In genomic region chr6:35260642-35261570, GRCh38 we compare ENCODE assay signal across 8 cellular contexts. TPM values are rescaled to one million over a fixed set of nuclear protein-coding genes. Genes with fewer than 3 reads are reported as not detected.
DNase-seq lines count a peak whose midpoint lies in the region; ATAC-seq and TF ChIP-seq lines count a peak whose summit lies in the region.

No MANE protein-coding gene starts in this region.

- no peak overlapping the region for H2AK5ac ChIP-seq in mesenchymal stem cell (ENCODE audit: low read length, severe bottlenecking)

- no peak overlapping the region for H2BK12ac ChIP-seq in mesenchymal stem cell (ENCODE audit: low read length in 2 of 2)

- H2BK15ac ChIP-seq in mesenchymal stem cell (ENCODE audit: low read depth, poor library complexity, severe bottlenecking): no peak overlapping the region

- H2AFZ ChIP-seq in mesenchymal stem cell (ENCODE audit: low read depth, low read length): no peak overlapping the region

- H3K27me3 ChIP-seq in heart left ventricle (no peaks in the 10 kb centered on the region), mesenchymal stem cell (ENCODE audit: control insufficient read depth in 1 of 2, insufficient read depth in 1 of 2, low read length in 2 of 2) (no peaks in the 10 kb centered on the region), uterus (no peaks in the 10 kb centered on the region)

- H3K27ac ChIP-seq in heart left ventricle: peak overlapping the region in 11 of 12 donors; percentile 97 to 100 (median 99)
- no peak overlapping the region for H3K27ac ChIP-seq in mesenchymal stem cell (ENCODE audit: low read length, poor library complexity, severe bottlenecking)
- H3K27ac ChIP-seq in uterus: peak overlapping the region; percentile 96 to 98

- no peak overlapping the region for H4K91ac ChIP-seq in mesenchymal stem cell (ENCODE audit: low read length)

- ATAC-seq in heart left ventricle: no peak
- ATAC-seq in left ventricle myocardium superior: no peak
- no peak for ATAC-seq in GM19467 (IDR thresholded peaks at IDR 0.05; ENCODE audit: unreplicated experiment)
- no peak for ATAC-seq in GM21737 (IDR thresholded peaks at IDR 0.05; ENCODE audit: unreplicated experiment)

- 73 to 82% (median 80%) methylated on average over 6 of the region's 6 CpGs for WGBS in heart left ventricle, 4 donors
- 90% methylated on average over 4 of the region's 6 CpGs for WGBS in mesenchymal stem cell

- H3K9me3 ChIP-seq in heart left ventricle (no peaks in the 10 kb centered on the region), mesenchymal stem cell (ENCODE audit: control insufficient read depth, low read length) (no peaks in the 10 kb centered on the region), uterus (no peaks in the 10 kb centered on the region)

- peak overlapping the region; percentile 98 for H3K9ac ChIP-seq in mesenchymal stem cell (ENCODE audit: low read length)

- peak overlapping the region; percentile 27 for H4K8ac ChIP-seq in mesenchymal stem cell (ENCODE audit: low read length)

- H3K36me3 ChIP-seq in heart left ventricle (no peaks in the 10 kb centered on the region), mesenchymal stem cell (ENCODE audit: control insufficient read depth in 1 of 2, insufficient read depth in 2 of 2, low read depth in 1 of 2, low read length in 2 of 2) (peaks cover 0 to 3% of the 10 kb centered on the region in 2 experiments), uterus (no peaks in the 10 kb centered on the region)

- H3K23ac ChIP-seq in mesenchymal stem cell (ENCODE audit: low read length in 2 of 2): no peak overlapping the region

- in situ Hi-C loops in astrocyte of the cerebellum (cut with HindIII; ENCODE audit: low sequenced_read_pairs): no loop called here

- H3K4ac ChIP-seq in mesenchymal stem cell (ENCODE audit: low read depth in 1 of 2, low read length in 2 of 2): no peak overlapping the region

- H3K4me1 ChIP-seq in heart left ventricle (peaks cover 0 to 57% (median 37%) of the 10 kb centered on the region in 12 donors), mesenchymal stem cell (ENCODE audit: control insufficient read depth, insufficient read depth, low read depth, low read length) (peaks cover 5% of the 10 kb centered on the region), uterus (no peaks in the 10 kb centered on the region)

- intact Hi-C loops in heart left ventricle (cut with DNase I) (no loop called here), left ventricle myocardium superior (cut with micrococcal nuclease) (no loop called here), uterus (cut with DNase I; ENCODE audit: low total_unique reads) (no loop called here)

- H3K14ac ChIP-seq in mesenchymal stem cell (ENCODE audit: low read length in 2 of 2): no peak overlapping the region

- TF ChIP-seq CTCF in heart left ventricle (IDR thresholded peaks at IDR 0.05) (no peak), astrocyte of the cerebellum (IDR thresholded peaks at IDR 0.05; ENCODE audit: low read depth, low read length, missing control alignments) (no peak), uterus (IDR thresholded peaks at IDR 0.05) (no peak)

- H3K4me3 ChIP-seq in heart left ventricle (peak overlapping the region in 11 of 12 donors; percentile 63 to 99 (median 95)), astrocyte of the cerebellum (ENCODE audit: low read depth, low read length) (peak overlapping the region; percentile 88), mesenchymal stem cell (ENCODE audit: insufficient read depth in 1 of 2, low read depth in 1 of 2, low read length in 2 of 2) (peak overlapping the region in 1 of 2 experiments; percentile 99), uterus (peak overlapping the region; percentile 74 to 86)

- H2BK120ac ChIP-seq in mesenchymal stem cell (ENCODE audit: low read depth, low read length): no peak overlapping the region

- TF ChIP-seq POLR2A in heart left ventricle (IDR thresholded peaks at IDR 0.05): no peak
- TF ChIP-seq POLR2A in uterus (IDR thresholded peaks at IDR 0.05): no peak

- H2BK5ac ChIP-seq in mesenchymal stem cell (ENCODE audit: low read depth, low read length, poor library complexity, severe bottlenecking): no peak overlapping the region

- H3K79me1 ChIP-seq in mesenchymal stem cell (replicated peaks; ENCODE audit: low read length, poor library complexity, severe bottlenecking): peaks cover 23% of the 10 kb centered on the region

- H3K4me2 ChIP-seq in mesenchymal stem cell (ENCODE audit: low read length, poor library complexity, severe bottlenecking): peak overlapping the region; percentile 95

- DNase-seq in heart left ventricle (no peak), left ventricle myocardium superior (no peak), astrocyte of the cerebellum (ENCODE audit: low read depth) (no peak), mesenchymal stem cell (no peak), uterus (no peak), GM19238 (ENCODE audit: insufficient read length, low spot score) (no peak)

- no peak overlapping the region for H3K18ac ChIP-seq in mesenchymal stem cell (ENCODE audit: low read depth in 1 of 2, low read length in 2 of 2)

RNA-seq across cellular contexts. Expression of gene ZNF76, which starts 1.4 kb away (rescaled TPM):
- total RNA-seq in heart left ventricle (10 to 100 TPM; 26.2 to 46.1 (median 33.0) TPM), left ventricle myocardium superior (44.1 TPM), uterus (10 to 100 TPM; 18.9 to 56.1 (median 41.1) TPM)
- 10 to 100 TPM; 20.2 to 42.3 TPM for polyA plus RNA-seq in heart left ventricle
- polyA plus RNA-seq in mesenchymal stem cell (2013, experiment 1 of 2): 12.0 TPM
- 10.9 TPM for polyA plus RNA-seq in mesenchymal stem cell (2013, experiment 2 of 2)

RNA-seq across cellular contexts. Expression of gene DEF6, which starts 36.7 kb away (rescaled TPM):
- total RNA-seq in heart left ventricle (10 to 100 TPM in 1 of 9 donors, 1 to 10 TPM in 5, under 1 TPM in 3; 0.38 to 14.4 (median 1.3) TPM), left ventricle myocardium superior (1.8 TPM), uterus (1 to 10 TPM in 3 of 4 donors, under 1 TPM in 1; 0.26 to 8.9 (median 3.1) TPM)
- under 1 TPM; 0.72 to 0.86 TPM for polyA plus RNA-seq in heart left ventricle
- polyA plus RNA-seq in mesenchymal stem cell (2013, experiment 1 of 2): 1.8 TPM
- 1.2 TPM for polyA plus RNA-seq in mesenchymal stem cell (2013, experiment 2 of 2)

RNA-seq across cellular contexts. Expression of gene SCUBE3, which starts 47.1 kb away (rescaled TPM):
- total RNA-seq in heart left ventricle (10 to 100 TPM in 2 of 9 donors, 1 to 10 TPM in 7; 1.7 to 18.7 (median 4.6) TPM), left ventricle myocardium superior (3.5 TPM), uterus (1 to 10 TPM in 1 of 4 donors, under 1 TPM in 1, not detected in 2; 0.61 to 3.3 TPM)
- polyA plus RNA-seq in heart left ventricle: 1 to 10 TPM in 1 of 2 donors, under 1 TPM in 1; 0.61 to 2.4 TPM
- polyA plus RNA-seq in mesenchymal stem cell (2013, experiment 1 of 2): 2.0 TPM
- 1.9 TPM for polyA plus RNA-seq in mesenchymal stem cell (2013, experiment 2 of 2)
